Comparison of ENCODE assay signal across 2 cellular contexts in the genomic region with DNA sequence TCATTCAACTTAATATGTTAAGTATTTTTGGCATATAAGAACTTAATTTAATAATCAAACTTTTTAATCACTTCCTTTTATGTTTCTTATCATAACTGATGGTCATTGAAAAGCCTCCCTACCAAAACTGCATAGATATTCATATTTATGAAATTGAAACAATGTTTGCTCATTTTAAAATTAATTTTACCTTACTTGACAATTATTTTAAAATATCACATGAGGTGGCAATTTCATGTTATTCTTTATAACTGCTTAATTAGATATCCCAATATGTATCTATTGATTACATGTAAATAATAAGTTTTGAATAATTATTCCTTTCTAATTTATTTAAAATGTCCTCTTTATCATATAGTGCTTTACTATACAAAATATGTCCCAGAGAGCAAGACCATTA.
A peak's percentile ranks its signal among the peaks of the same experiment; 100 is the strongest.
TF ChIP-seq lines count a peak whose summit lies in the region.

No MANE protein-coding gene starts in this region.

TF ChIP-seq in HepG2, 621 proteins besides CTCF, POLR2A, EP300 and RAD21 (continued from another document):
- peak; percentile 48; the same call in 1 of the 2 replicates for TF ChIP-seq MAFF (IDR thresholded peaks at IDR 0.05; ENCODE audit: low read depth, low read length)

TF ChIP-seq in K562, 482 proteins besides CTCF, POLR2A, EP300 and RAD21 (continued from another document):
- peak; percentile 51; the same call in 1 of the 2 replicates for TF ChIP-seq ZNF316 (IDR thresholded peaks at IDR 0.05)
